In the genomic region with DNA sequence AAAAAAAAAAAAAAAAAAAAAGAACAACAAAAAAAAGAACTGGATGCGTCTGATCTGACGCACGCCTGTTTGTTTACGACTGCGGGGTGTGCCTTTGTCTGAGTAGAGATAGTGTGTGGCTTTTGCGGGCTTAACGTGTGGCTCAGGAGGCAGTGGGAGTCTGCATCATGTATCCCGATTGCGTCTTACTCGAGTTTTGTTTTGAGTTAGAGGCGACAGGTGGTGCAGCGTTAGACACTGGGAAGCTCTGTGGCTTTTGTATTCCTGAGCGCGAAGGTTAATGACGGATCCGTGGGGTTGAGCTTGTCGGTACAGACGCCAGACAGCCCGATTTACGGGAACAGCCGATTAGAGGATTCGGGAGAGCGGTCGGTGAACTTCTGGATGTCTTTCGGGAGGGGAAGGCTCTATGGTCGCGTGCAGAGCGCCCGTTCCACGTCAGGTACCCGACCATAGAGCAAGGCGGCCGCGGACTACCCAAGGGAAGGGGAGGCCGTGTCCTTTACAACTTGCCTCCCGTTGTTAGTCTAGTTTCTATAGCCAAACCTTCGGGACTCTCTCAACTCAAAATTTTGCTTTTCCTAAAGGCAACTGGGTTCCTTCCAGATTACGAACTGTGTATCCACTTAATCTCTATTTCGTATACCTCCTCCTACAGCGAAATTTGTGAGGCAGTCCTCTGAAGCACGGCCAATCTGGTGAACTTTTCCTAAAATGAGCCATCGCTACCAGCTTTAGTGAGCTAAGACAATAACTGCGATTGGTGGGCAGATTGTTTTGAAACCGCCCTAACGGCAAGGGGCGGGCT, we compare ENCODE assay signal across 8 cellular contexts. TPM values are rescaled to one million over a fixed set of nuclear protein-coding genes. Genes with fewer than 3 reads are reported as not detected.
A peak's percentile ranks its signal among the peaks of the same experiment; 100 is the strongest.
DNase-seq lines count a peak whose midpoint lies in the region; ATAC-seq, FAIRE-seq and TF ChIP-seq lines count a peak whose summit lies in the region.

No MANE protein-coding gene starts in this region.

- peaks cover 38% of the 10 kb centered on the region for H3K79me2 ChIP-seq in parathyroid adenoma

- H3K4me3 ChIP-seq in RWPE2 (ENCODE audit: severe bottlenecking): peak overlapping the region; percentile 47
- H3K4me3 ChIP-seq in parathyroid adenoma (ENCODE audit: low read depth, low read length): peak overlapping the region; percentile 94
- H3K4me3 ChIP-seq in transverse colon: peak overlapping the region; percentile 15 to 61 (median 56)

- DNase-seq in AG08396 (ENCODE audit: low spot score): peak; percentile 48
- no peak for DNase-seq in RWPE2 (ENCODE audit: low spot score)
- peak; percentile 45 to 68 (median 66) for DNase-seq in activated naive CD4-positive, alpha-beta T cell (lab: John Stamatoyannopoulos, UW)
- peak; percentile 42 to 43 for DNase-seq in frontal cortex (ENCODE audit: low spot score in 2 of 2)
- peak; percentile 83 for DNase-seq in transverse colon

- H3K36me3 ChIP-seq in RWPE2 (ENCODE audit: low read depth) (peaks cover 35% of the 10 kb centered on the region), parathyroid adenoma (ENCODE audit: control insufficient read depth, insufficient read depth, low read length) (no peaks in the 10 kb centered on the region), transverse colon (peaks cover 0 to 6% (median 2%) of the 10 kb centered on the region in 4 donors)

- H3K4me1 ChIP-seq in RWPE2 (ENCODE audit: insufficient read depth, poor library complexity, severe bottlenecking) (peaks cover 5% of the 10 kb centered on the region), parathyroid adenoma (peaks cover 10% of the 10 kb centered on the region), transverse colon (peaks cover 11 to 32% (median 26%) of the 10 kb centered on the region in 4 donors)

- in situ Hi-C loops in transverse colon (cut with MboI; ENCODE audit: low pct_ligation_motif_present in 1 of 4, low pct_unique_long_range_greater_than_20kb in 1 of 4, low sequenced_read_pairs in 3 of 4): loop anchor here in 2 of 4 donors (5.0 to 25.0 kb wide), 2 partner anchors 61 to 601 kb away; no protein-coding TSS in a partner anchor

- no peak for TF ChIP-seq EP300 in transverse colon (IDR thresholded peaks at IDR 0.05; ENCODE audit: low read depth)

- no peak for TF ChIP-seq CTCF in RWPE2 (IDR thresholded peaks at IDR 0.05; ENCODE audit: poor library complexity, severe bottlenecking)
- TF ChIP-seq CTCF in parathyroid adenoma (IDR thresholded peaks at IDR 0.05): no peak
- TF ChIP-seq CTCF in transverse colon (IDR thresholded peaks at IDR 0.05): no peak

- H2AFZ ChIP-seq in parathyroid adenoma: peak overlapping the region; percentile 82

- intact Hi-C loops in transverse colon (cut with DNase I; ENCODE audit: low total_unique reads): no loop called here

- peak; percentile 94 for TF ChIP-seq POLR2A in transverse colon (IDR thresholded peaks at IDR 0.05)

- peak overlapping the region; percentile 42 for H3K9ac ChIP-seq in parathyroid adenoma

- WGBS in transverse colon (ENCODE audit: low coverage in 1 of 2), 2 donors: 0% methylated on average over 15 to 45 of the region's 46 CpGs

- peak overlapping the region; percentile 100 for H3K4me2 ChIP-seq in parathyroid adenoma (ENCODE audit: low read length)

- ATAC-seq in GM18861 (IDR thresholded peaks at IDR 0.05; ENCODE audit: unreplicated experiment): peak; percentile 14
- ATAC-seq in HG03565 (IDR thresholded peaks at IDR 0.05; ENCODE audit: unreplicated experiment): peak; percentile 4
- ATAC-seq in RWPE2 (ENCODE audit: low read depth): peak; percentile 6

- no peaks in the 10 kb centered on the region for H3K27me3 ChIP-seq in RWPE2 (ENCODE audit: insufficient read depth, poor library complexity, severe bottlenecking)
- H3K27me3 ChIP-seq in parathyroid adenoma (ENCODE audit: control insufficient read depth, insufficient read depth, low read length): no peaks in the 10 kb centered on the region
- H3K27me3 ChIP-seq in transverse colon: no peaks in the 10 kb centered on the region

- H3K27ac ChIP-seq in RWPE2 (ENCODE audit: poor library complexity, severe bottlenecking) (peak overlapping the region; percentile 94), parathyroid adenoma (peak overlapping the region; percentile 89), transverse colon (peak overlapping the region; percentile 94 to 99 (median 95))

- no peak for FAIRE-seq in frontal cortex (lab: Jason Lieb, UNC)

- H3K9me3 ChIP-seq in RWPE2 (ENCODE audit: severe bottlenecking) (no peaks in the 10 kb centered on the region), parathyroid adenoma (ENCODE audit: control insufficient read depth, low read length) (no peaks in the 10 kb centered on the region), transverse colon (no peaks in the 10 kb centered on the region)

RNA-seq across cellular contexts. Expression of gene HNRNPUL1, which starts 0.9 kb away (rescaled TPM):
- 51.8 TPM for total RNA-seq in frontal cortex
- 100 to 1,000 TPM; 115 to 296 (median 145) TPM for total RNA-seq in transverse colon

RNA-seq across cellular contexts. Expression of gene AXL, which starts 44.2 kb away (rescaled TPM):
- total RNA-seq in frontal cortex: 4.9 TPM
- 10 to 100 TPM; 19.7 to 52.4 (median 25.6) TPM for total RNA-seq in transverse colon

RNA-seq across cellular contexts. Expression of gene CCDC97, which starts 46.7 kb away (rescaled TPM):
- total RNA-seq in frontal cortex (4.1 TPM), transverse colon (10 to 100 TPM; 10.1 to 22.4 (median 15.4) TPM)
